8 cellular contexts compared by ENCODE assay signal in genomic region chr3:28575748-28576589, GRCh38.
DNase-seq lines count a peak whose midpoint lies in the region.

No MANE protein-coding gene starts in this region.

- peak; percentile 19 for DNase-seq in DMS79 treated with DMSO at 0.1 percent for 48 hours (lab: John Stamatoyannopoulos, UW)
- DNase-seq in DMS79 (lab: John Stamatoyannopoulos, UW), result no peak
- peak in 43 of 56 donors; percentile 3 to 64 (median 36) for DNase-seq in amygdala (lab: John Stamatoyannopoulos, UW)
- peak; percentile 70 for DNase-seq in iPS-NIHi11 (ENCODE audit: low spot score)
- DNase-seq in stromal cell of bone marrow (ENCODE audit: low read depth), result peak; percentile 9
- DNase-seq in stimulated activated naive CD4-positive, alpha-beta T cell treated with Interleukin-2 at 50 U/mL for 16 hours (lab: John Stamatoyannopoulos, UW), result no peak
- no peak for DNase-seq in T-helper 1 cell
- DNase-seq in HCEC 1CT, result no peak

Comparison
In these comparisons a context has a peak if more than half of its experiments do, and no peak if none do; other contexts are left out.
1. DNase-seq: peak in DMS79 treated with DMSO at 0.1 percent for 48 hours (single experiment), amygdala (43 of 56), iPS-NIHi11 (single experiment) and stromal cell of bone marrow (single experiment); none in DMS79 (single experiment), stimulated activated naive CD4-positive, alpha-beta T cell treated with Interleukin-2 at 50 U/mL for 16 hours (single experiment), T-helper 1 cell (0 of 5) and HCEC 1CT (single experiment).